Comparison of ENCODE assay signal across 9 cellular contexts in the genomic region with DNA sequence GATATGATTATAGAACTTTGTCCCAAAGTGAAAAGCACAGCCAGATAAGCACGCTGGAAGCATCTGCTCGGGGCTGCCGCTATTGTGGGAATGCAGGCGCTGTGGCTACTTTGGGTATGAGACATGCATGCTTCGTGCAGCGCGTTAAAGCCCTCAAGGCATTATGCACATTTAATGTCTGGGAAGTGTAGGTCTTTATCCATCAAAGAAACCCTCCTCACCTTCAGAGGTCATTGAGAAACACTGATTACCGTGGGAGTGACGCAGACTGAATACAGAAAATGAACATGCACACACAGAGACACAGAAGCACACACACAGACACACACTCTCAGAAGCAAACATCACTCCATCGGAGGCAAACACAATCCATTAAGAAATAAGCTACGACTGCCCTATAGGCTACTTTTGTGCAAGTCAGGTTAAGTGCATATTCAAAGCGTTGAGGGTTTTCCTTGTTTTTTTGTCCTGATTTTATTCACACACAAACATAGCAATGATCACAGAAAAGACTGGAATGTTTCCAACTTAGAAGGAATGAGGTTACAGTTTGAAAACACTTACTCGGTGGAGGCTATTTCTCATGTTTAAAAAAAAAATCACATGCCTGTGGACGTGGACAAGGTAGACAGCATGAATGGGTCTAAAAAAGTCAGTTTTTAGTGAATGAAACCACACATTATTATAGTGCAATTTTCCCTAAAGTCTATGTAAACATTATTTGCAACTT.
A peak's percentile ranks its signal among the peaks of the same experiment; 100 is the strongest.
DNase-seq lines count a peak whose midpoint lies in the region; TF ChIP-seq lines count a peak whose summit lies in the region.
"Had no signal": no experiment of that assay in that cellular context is flagged by ENCODE, and none has a peak within 500 bp of the region (broad histone marks: within the 10 kb centered on the region; RNA-seq: fewer than 3 reads in every experiment).

No MANE protein-coding gene starts in this region.

- WGBS in suprapubic skin: 32% methylated on average over 14 of the region's 14 CpGs

- DNase-seq in HT1080 (ENCODE audit: low read depth) (peak; percentile 64), brain pericyte (ENCODE audit: low read depth, low spot score) (peak; percentile 1), kidney glomerular epithelial cell (lab: John Stamatoyannopoulos, UW) (peak; percentile 59), suprapubic skin (ENCODE audit: low spot score in 2 of 2) (no peak), SW480 (ENCODE audit: low spot score) (no peak), UCSD-AML1 (lab: John Stamatoyannopoulos, UW; ENCODE audit: unreplicated experiment) (no peak)
- DNase-seq in stimulated activated CD4-positive, alpha-beta T cell treated with anti-CD3 and anti-CD28 coated beads, Interleukin-4, amount 100 ng/mL, for 24 hours: no peak
- no peak for DNase-seq in CD8-positive, alpha-beta memory T cell
- DNase-seq: central memory CD4-positive, alpha-beta T cell had no signal

- no peak overlapping the region for H3K27ac ChIP-seq in suprapubic skin
- no peak overlapping the region for H3K27ac ChIP-seq in CD8-positive, alpha-beta memory T cell (ENCODE audit: low read depth, low read length)

- no peaks in the 10 kb centered on the region for H3K4me1 Mint-ChIP-seq in CD8-positive, alpha-beta memory T cell

- peaks cover 4% of the 10 kb centered on the region for H3K4me1 ChIP-seq in suprapubic skin
- no peaks in the 10 kb centered on the region for H3K4me1 ChIP-seq in CD8-positive, alpha-beta memory T cell (ENCODE audit: insufficient read depth, low read length)

- no peak for TF ChIP-seq EP300 in suprapubic skin (IDR thresholded peaks at IDR 0.05)

- peak overlapping the region; percentile 33 for H3K4me3 ChIP-seq in suprapubic skin
- H3K4me3 ChIP-seq in CD8-positive, alpha-beta memory T cell (ENCODE audit: low read length): no peak overlapping the region

- no peaks in the 10 kb centered on the region for H3K36me3 Mint-ChIP-seq in CD8-positive, alpha-beta memory T cell

- peaks cover 0 to 16% of the 10 kb centered on the region in 2 donors for H3K27me3 Mint-ChIP-seq in CD8-positive, alpha-beta memory T cell

- no peak for TF ChIP-seq POLR2A in suprapubic skin (IDR thresholded peaks at IDR 0.05)

- no peak for TF ChIP-seq CTCF in suprapubic skin (IDR thresholded peaks at IDR 0.05)

- no peaks in the 10 kb centered on the region for H3K36me3 ChIP-seq in suprapubic skin
- H3K36me3 ChIP-seq in CD8-positive, alpha-beta memory T cell (ENCODE audit: insufficient read depth, low read length): no peaks in the 10 kb centered on the region

- no peak overlapping the region for H3K4me3 Mint-ChIP-seq in CD8-positive, alpha-beta memory T cell

- H3K27me3 ChIP-seq in suprapubic skin: no peaks in the 10 kb centered on the region
- no peaks in the 10 kb centered on the region for H3K27me3 ChIP-seq in CD8-positive, alpha-beta memory T cell (ENCODE audit: insufficient read depth, low read length, poor library complexity, severe bottlenecking)

- no peak overlapping the region for H3K27ac Mint-ChIP-seq in CD8-positive, alpha-beta memory T cell

- H3K9me3 ChIP-seq in suprapubic skin: no peaks in the 10 kb centered on the region
- no peaks in the 10 kb centered on the region for H3K9me3 ChIP-seq in CD8-positive, alpha-beta memory T cell (ENCODE audit: low read length)

- CTCF ChIA-PET in CD8-positive, alpha-beta memory T cell (lab: Charles Lee): no interaction called here

- H3K9me3 Mint-ChIP-seq in CD8-positive, alpha-beta memory T cell: no peaks in the 10 kb centered on the region

- POLR2A ChIA-PET in CD8-positive, alpha-beta memory T cell (lab: Charles Lee): no interaction called here

Comparison
In these comparisons a context has a peak if more than half of its experiments do, and no peak if none do; other contexts are left out.
1. DNase-seq: peak in HT1080 (single experiment), brain pericyte (single experiment) and kidney glomerular epithelial cell (single experiment); none in suprapubic skin (0 of 2), stimulated activated CD4-positive, alpha-beta T cell treated with anti-CD3 and anti-CD28 coated beads, Interleukin-4, amount 100 ng/mL, for 24 hours (single experiment), CD8-positive, alpha-beta memory T cell (0 of 5), SW480 (single experiment) and UCSD-AML1 (single experiment).